ENCODE assay signal across 18 cellular contexts in genomic region chr9:133795049-133795448, GRCh38. TPM values are rescaled to one million over a fixed set of nuclear protein-coding genes. Genes with fewer than 3 reads are reported as not detected.
A peak's percentile ranks its signal among the peaks of the same experiment; 100 is the strongest.
DNase-seq lines count a peak whose midpoint lies in the region.
"Had no signal": no experiment of that assay in that cellular context is flagged by ENCODE, and none has a peak within 500 bp of the region (broad histone marks: within the 10 kb centered on the region; RNA-seq: fewer than 3 reads in every experiment).

No MANE protein-coding gene starts in this region.

- no peaks in the 10 kb centered on the region for H3K79me2 ChIP-seq in trophoblast cell (ENCODE audit: control insufficient read depth, insufficient read depth, low read length, poor library complexity)

- no peak overlapping the region for H3K27ac ChIP-seq in BLaER1
- no peak overlapping the region for H3K27ac ChIP-seq in trophoblast cell (ENCODE audit: low read depth, low read length)

- H3K79me1 ChIP-seq in trophoblast cell (ENCODE audit: low read length): no peaks in the 10 kb centered on the region

- H2AK5ac ChIP-seq in trophoblast cell (ENCODE audit: low read length): no peak overlapping the region

- peak overlapping the region; percentile 9 for H3K18ac ChIP-seq in trophoblast cell (ENCODE audit: low read length)

- H3K27me3 ChIP-seq in BLaER1: no peaks in the 10 kb centered on the region
- H3K27me3 ChIP-seq in trophoblast cell (ENCODE audit: insufficient read depth, low read length): no peaks in the 10 kb centered on the region

- DNase-seq in NCI-H2107 treated with DMSO at 0.1 percent for 48 hours (lab: John Stamatoyannopoulos, UW; ENCODE audit: unreplicated experiment) (peak; percentile 40), NCI-H2107 (lab: John Stamatoyannopoulos, UW) (no peak), NCI-H2171 treated with DMSO at 0.1 percent for 48 hours (lab: John Stamatoyannopoulos, UW) (peak; percentile 74), trophoblast cell (no peak), DMS53 (lab: John Stamatoyannopoulos, UW) (no peak), foreskin melanocyte (no peak), NCI-H1092 treated with DMSO at 0.1 percent for 48 hours (lab: John Stamatoyannopoulos, UW) (no peak)
- DNase-seq: EL, GF-D8, GOT3, Kasumi-1, NCI-H1436, NCI-H2029, NCI-H446, NCI-H526, Right ventricle myocardium superior, SW 1271 had no signal

- H3K9me3 ChIP-seq in BLaER1 (no peaks in the 10 kb centered on the region), trophoblast cell (ENCODE audit: insufficient read depth, low read depth, low read length) (peaks cover 3% of the 10 kb centered on the region)

- H4K91ac ChIP-seq in trophoblast cell (ENCODE audit: low read depth, low read length): no peak overlapping the region

- H3K4me3 ChIP-seq in BLaER1: no peak overlapping the region
- no peak overlapping the region for H3K4me3 ChIP-seq in trophoblast cell (ENCODE audit: low read depth, low read length)

- no CpG with 5 or more reads among the region's 8 CpGs for WGBS in trophoblast cell (ENCODE audit: extremely low coverage, insufficient coverage, insufficient read length)

- no peak overlapping the region for H4K12ac ChIP-seq in trophoblast cell (ENCODE audit: low read depth, low read length)

- no peak overlapping the region for H4K8ac ChIP-seq in trophoblast cell (ENCODE audit: low read depth, low read length)

- H2BK120ac ChIP-seq in trophoblast cell (ENCODE audit: insufficient read depth, low read length, poor library complexity): no peak overlapping the region

- H3K9ac ChIP-seq in BLaER1 (no peak overlapping the region), trophoblast cell (ENCODE audit: low read length) (no peak overlapping the region)

- H3K36me3 ChIP-seq in BLaER1: peaks cover 60% of the 10 kb centered on the region
- H3K36me3 ChIP-seq in trophoblast cell (ENCODE audit: control insufficient read depth in 1 of 2, insufficient read depth in 2 of 2, low read length in 2 of 2): peaks cover 90% of the 10 kb centered on the region in 2 experiments

- H3K4me2 ChIP-seq in BLaER1 (peak overlapping the region; percentile 82), trophoblast cell (ENCODE audit: low read length) (no peak overlapping the region)

- no peak overlapping the region for H2AFZ ChIP-seq in trophoblast cell (ENCODE audit: insufficient read depth, low read length, poor library complexity)

- H3K4me1 ChIP-seq in BLaER1: peaks cover 30% of the 10 kb centered on the region
- H3K4me1 ChIP-seq in trophoblast cell (ENCODE audit: control insufficient read depth in 1 of 2, insufficient read depth in 2 of 2, low read length in 2 of 2): peaks cover 3 to 4% of the 10 kb centered on the region in 2 experiments

- no peak overlapping the region for H3K4ac ChIP-seq in trophoblast cell (ENCODE audit: low read depth, low read length)

- H3K23ac ChIP-seq in trophoblast cell (ENCODE audit: low read length): no peak overlapping the region

- peaks cover 71% of the 10 kb centered on the region for H4K20me1 ChIP-seq in BLaER1

- no peak overlapping the region for H2BK5ac ChIP-seq in trophoblast cell (ENCODE audit: low read depth, low read length, poor library complexity)

- no peak overlapping the region for H3K14ac ChIP-seq in trophoblast cell (ENCODE audit: low read length)

- no peak overlapping the region for H2BK12ac ChIP-seq in trophoblast cell (ENCODE audit: low read length)

RNA-seq across cellular contexts. Expression of gene SARDH, which starts 56.9 kb away (rescaled TPM):
- polyA plus RNA-seq in trophoblast cell (2013): 0.88 and 0.90 TPM in 2 replicates

Comparison
In these comparisons a context has a peak if more than half of its experiments do, and no peak if none do; other contexts are left out.
1. DNase-seq: peak in NCI-H2107 treated with DMSO at 0.1 percent for 48 hours (single experiment) and NCI-H2171 treated with DMSO at 0.1 percent for 48 hours (single experiment); none in NCI-H2107 (single experiment), trophoblast cell (0 of 2), DMS53 (single experiment), foreskin melanocyte (single experiment) and NCI-H1092 treated with DMSO at 0.1 percent for 48 hours (single experiment).